In the genomic region with DNA sequence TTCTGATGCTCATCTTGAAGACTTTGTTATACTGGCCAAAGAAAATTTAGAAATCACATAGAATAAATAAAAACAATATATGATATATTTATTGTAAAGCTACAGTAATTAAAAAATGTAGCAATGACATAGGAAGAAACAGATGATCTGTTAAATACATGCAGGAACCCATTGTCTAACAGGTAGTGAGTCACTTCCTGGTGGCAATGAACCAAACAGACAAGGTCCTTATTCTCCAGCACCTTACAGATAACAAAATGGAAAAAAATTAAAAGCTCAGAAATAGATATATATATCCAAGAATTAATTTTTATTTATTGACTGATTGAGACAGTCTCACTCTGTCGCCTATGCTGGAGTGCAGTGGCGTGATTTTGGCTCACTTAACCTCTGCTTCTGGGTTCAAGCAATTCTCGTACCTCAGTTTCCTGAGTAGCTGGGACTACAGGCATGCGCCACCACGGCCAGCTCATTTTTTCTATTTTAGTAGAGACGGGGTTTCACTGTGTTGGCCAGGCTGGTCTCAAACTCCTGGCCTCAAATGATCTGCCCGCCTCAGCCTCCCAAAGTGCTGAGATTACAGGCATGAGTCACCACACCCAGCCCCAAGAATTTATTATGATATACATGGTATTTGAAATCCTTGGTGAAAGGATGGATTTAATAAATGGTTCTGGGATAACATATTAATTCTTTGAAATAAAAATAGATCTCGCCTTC, we compare ENCODE assay signal across 11 cellular contexts. TPM values are rescaled to one million over a fixed set of nuclear protein-coding genes. Genes with fewer than 3 reads are reported as not detected.
A peak's percentile ranks its signal among the peaks of the same experiment; 100 is the strongest.
DNase-seq lines count a peak whose midpoint lies in the region; ATAC-seq and TF ChIP-seq lines count a peak whose summit lies in the region.
"Had no signal": no experiment of that assay in that cellular context is flagged by ENCODE, and none has a peak within 500 bp of the region (broad histone marks: within the 10 kb centered on the region; RNA-seq: fewer than 3 reads in every experiment).

No MANE protein-coding gene starts in this region.

- H3K27ac ChIP-seq in CD4-positive, alpha-beta T cell (ENCODE audit: low read depth, low read length): no peak overlapping the region

- H3K27me3 Mint-ChIP-seq in CD4-positive, alpha-beta T cell: no peaks in the 10 kb centered on the region
- no peaks in the 10 kb centered on the region for H3K27me3 Mint-ChIP-seq in T-helper 1 cell treated with Interleukin-12 subunit alpha and Interleukin-12 subunit beta and Interleukin-4 antibody, amounts not matched to agents 30 μg/mL and 1 μg/mL, for 36 hours (ENCODE audit: low read depth)
- H3K27me3 Mint-ChIP-seq: stimulated activated naive B cell treated with anti-CD40 and anti-IgM and Interleukin-4, amounts not matched to agents 10 μg/mL and 1 μg/mL and 100 μg/mL, for 72 hours had no signal

- TF ChIP-seq CTCF in CD4-positive, alpha-beta T cell (IDR thresholded peaks at IDR 0.05): no peak
- TF ChIP-seq CTCF in fibroblast of mammary gland (conservative IDR thresholded peaks at IDR 0.05; ENCODE audit: control insufficient read depth, insufficient read depth, low read depth, low read length): no peak

- CTCF ChIA-PET in CD4-positive, alpha-beta T cell (lab: Charles Lee): interaction anchor here (0.7 to 1.3 kb wide), 2 partner anchors 98 to 325 kb away, joined by 3 to 4 read pairs; a partner anchor contains a TSS

- H3K9me3 ChIP-seq in CD4-positive, alpha-beta T cell (ENCODE audit: control insufficient read depth, low read length): no peaks in the 10 kb centered on the region

- peak; percentile 74 for ATAC-seq in CD4-positive, alpha-beta T cell (ENCODE audit: poor library complexity)
- ATAC-seq in GM19324 (IDR thresholded peaks at IDR 0.05; ENCODE audit: low FRiP score, unreplicated experiment) (no peak), GM21381 (IDR thresholded peaks at IDR 0.05; ENCODE audit: unreplicated experiment) (no peak), GM21825 (IDR thresholded peaks at IDR 0.05; ENCODE audit: unreplicated experiment) (no peak)
- ATAC-seq: stimulated activated naive B cell treated with anti-CD40 and anti-IgM and Interleukin-4, amounts not matched to agents 10 μg/mL and 1 μg/mL and 100 μg/mL, for 72 hours had no signal

- H3K27ac Mint-ChIP-seq in CD4-positive, alpha-beta T cell: no peak overlapping the region
- H3K27ac Mint-ChIP-seq in T-helper 1 cell treated with Interleukin-12 subunit alpha and Interleukin-12 subunit beta and Interleukin-4 antibody, amounts not matched to agents 30 μg/mL and 1 μg/mL, for 36 hours: peak overlapping the region; percentile 28
- H3K27ac Mint-ChIP-seq: stimulated activated naive B cell treated with anti-CD40 and anti-IgM and Interleukin-4, amounts not matched to agents 10 μg/mL and 1 μg/mL and 100 μg/mL, for 72 hours had no signal

- no peak for DNase-seq in CD4-positive, alpha-beta T cell
- peak; percentile 23 for DNase-seq in HCEC 1CT
- DNase-seq in fibroblast of mammary gland (ENCODE audit: low read depth): peak; percentile 44
- DNase-seq in putamen (ENCODE audit: low spot score): no peak
- DNase-seq: activated gamma-delta T cell; DMS 273 treated with DMSO at 0.1 percent for 48 hours; stimulated activated naive B cell treated with anti-CD40 and anti-IgM and Interleukin-4, amounts not matched to agents 10 μg/mL and 1 μg/mL and 100 μg/mL, for 72 hours had no signal

- H3K36me3 Mint-ChIP-seq in CD4-positive, alpha-beta T cell (ENCODE audit: low read depth): no peaks in the 10 kb centered on the region
- H3K36me3 Mint-ChIP-seq in T-helper 1 cell treated with Interleukin-12 subunit alpha and Interleukin-12 subunit beta and Interleukin-4 antibody, amounts not matched to agents 30 μg/mL and 1 μg/mL, for 36 hours (ENCODE audit: low read depth): peaks cover 2% of the 10 kb centered on the region

- intact Hi-C loops in CD4-positive, alpha-beta T cell (cut with DNase I, micrococcal nuclease): no loop called here

- POLR2A ChIA-PET in CD4-positive, alpha-beta T cell (lab: Charles Lee): interaction anchor here (1.2 kb wide), 1 partner anchor 163 kb away, joined by 5 read pairs; a partner anchor contains a TSS

- H3K9me3 Mint-ChIP-seq in CD4-positive, alpha-beta T cell: no peaks in the 10 kb centered on the region
- H3K9me3 Mint-ChIP-seq in T-helper 1 cell treated with Interleukin-12 subunit alpha and Interleukin-12 subunit beta and Interleukin-4 antibody, amounts not matched to agents 30 μg/mL and 1 μg/mL, for 36 hours: no peaks in the 10 kb centered on the region
- H3K9me3 Mint-ChIP-seq: stimulated activated naive B cell treated with anti-CD40 and anti-IgM and Interleukin-4, amounts not matched to agents 10 μg/mL and 1 μg/mL and 100 μg/mL, for 72 hours had no signal

- no peak overlapping the region for H3K4me3 ChIP-seq in fibroblast of mammary gland (ENCODE audit: control insufficient read depth, low read depth, low read length)

- no peak overlapping the region for H3K4me3 Mint-ChIP-seq in CD4-positive, alpha-beta T cell
- H3K4me3 Mint-ChIP-seq in T-helper 1 cell treated with Interleukin-12 subunit alpha and Interleukin-12 subunit beta and Interleukin-4 antibody, amounts not matched to agents 30 μg/mL and 1 μg/mL, for 36 hours: no peak overlapping the region
- H3K4me3 Mint-ChIP-seq: stimulated activated naive B cell treated with anti-CD40 and anti-IgM and Interleukin-4, amounts not matched to agents 10 μg/mL and 1 μg/mL and 100 μg/mL, for 72 hours had no signal

- no peaks in the 10 kb centered on the region for H3K27me3 ChIP-seq in CD4-positive, alpha-beta T cell (ENCODE audit: control insufficient read depth, insufficient read depth, low read length)

- H3K4me1 Mint-ChIP-seq in CD4-positive, alpha-beta T cell (ENCODE audit: low read depth): peaks cover 4% of the 10 kb centered on the region
- peaks cover 20% of the 10 kb centered on the region for H3K4me1 Mint-ChIP-seq in T-helper 1 cell treated with Interleukin-12 subunit alpha and Interleukin-12 subunit beta and Interleukin-4 antibody, amounts not matched to agents 30 μg/mL and 1 μg/mL, for 36 hours (ENCODE audit: low read depth)

RNA-seq across cellular contexts. Expression of a gene that starts 7.5 kb away (rescaled TPM):
- 1 to 10 TPM; 1.8 to 1.9 TPM for total RNA-seq in CD4-positive, alpha-beta T cell

Comparison
In these comparisons a context has a peak if more than half of its experiments do, and no peak if none do; other contexts are left out.
1. DNase-seq: peak in HCEC 1CT (single experiment) and fibroblast of mammary gland (single experiment); none in CD4-positive, alpha-beta T cell (0 of 10) and putamen (single experiment).